In the genomic region with DNA sequence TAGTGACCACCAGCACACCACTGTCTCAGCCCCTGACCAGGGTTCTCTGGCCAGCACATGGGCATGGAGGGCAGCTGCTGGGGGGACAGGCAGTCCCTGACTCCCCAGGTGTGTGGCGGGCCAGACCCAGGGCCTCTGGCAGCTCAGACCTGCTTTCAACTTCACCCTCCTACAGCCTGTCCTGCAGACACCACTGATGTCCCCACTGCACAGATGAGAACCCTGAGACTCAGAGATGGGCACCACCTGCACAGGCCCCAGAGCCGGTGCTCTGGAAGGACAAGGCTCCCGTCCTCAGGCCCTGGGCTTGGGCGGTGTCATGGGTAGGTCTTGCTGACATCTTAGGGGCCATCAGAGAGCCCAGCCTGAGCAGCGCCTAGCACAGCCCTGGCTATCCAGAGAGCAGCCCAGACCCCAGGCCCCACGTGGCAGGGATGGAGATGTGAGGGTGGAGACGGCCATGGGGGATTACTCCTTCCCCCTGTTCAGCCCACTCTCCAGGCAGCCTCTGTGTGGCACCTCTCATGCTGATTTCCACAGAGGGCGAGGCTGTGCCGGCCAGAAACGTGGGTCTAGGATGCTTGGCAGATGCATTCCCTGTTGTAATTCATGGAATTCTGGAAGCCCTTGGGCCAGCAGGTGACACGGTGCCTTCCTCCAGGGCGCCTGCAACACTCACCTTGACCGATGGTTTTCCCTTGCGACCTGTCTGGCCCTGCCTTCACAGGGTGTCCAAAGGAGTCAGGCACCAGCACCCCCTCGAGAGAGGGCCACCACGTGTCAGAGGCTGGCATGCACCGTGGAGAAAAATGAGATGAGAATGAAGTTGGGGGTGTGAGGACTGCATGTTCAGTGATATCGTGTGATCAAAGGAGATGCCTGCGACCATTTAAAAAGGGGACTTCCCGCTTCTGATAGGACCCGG, we compare ENCODE assay signal across 18 cellular contexts.
"Had no signal": no experiment of that assay in that cellular context is flagged by ENCODE, and none has a peak within 500 bp of the region (broad histone marks: within the 10 kb centered on the region; RNA-seq: fewer than 3 reads in every experiment).

No MANE protein-coding gene starts in this region.

- H3K4me1 Mint-ChIP-seq: immature natural killer cell had no signal

- H3K4me3 ChIP-seq: dorsolateral prefrontal cortex, left ventricle myocardium inferior, lung, mucosa of descending colon, neural progenitor cell, psoas muscle, testis, tibial artery had no signal

- H3K36me3 ChIP-seq: left ventricle myocardium inferior, neural progenitor cell, tibial artery had no signal

- H3K27me3 ChIP-seq: testis had no signal

- H3K27ac Mint-ChIP-seq: immature natural killer cell; memory B cell; mesothelial cell of epicardium; naive thymus-derived CD4-positive, alpha-beta T cell; nephron; neural progenitor cell; type B pancreatic cell had no signal

- H3K4me1 ChIP-seq: neural progenitor cell, psoas muscle had no signal

- H3K9me3 ChIP-seq: mucosa of descending colon, psoas muscle, testis, tibial artery had no signal

- H3K27ac ChIP-seq: dorsolateral prefrontal cortex, left ventricle myocardium inferior, neural progenitor cell, psoas muscle, testis, tibial artery had no signal

- H3K36me3 Mint-ChIP-seq: immature natural killer cell; memory B cell; mesothelial cell of epicardium; naive thymus-derived CD4-positive, alpha-beta T cell; neural progenitor cell; type B pancreatic cell had no signal

- DNase-seq: cerebellar nuclear complex; stimulated activated naive CD4-positive, alpha-beta T cell treated with Interleukin-2 at 50 U/mL for 16 hours had no signal

- FAIRE-seq: frontal cortex, small intestine had no signal

- H3K9me3 Mint-ChIP-seq: immature natural killer cell; memory B cell; mesothelial cell of epicardium; naive thymus-derived CD4-positive, alpha-beta T cell; type B pancreatic cell had no signal

- H3K4me3 Mint-ChIP-seq: immature natural killer cell; memory B cell; mesothelial cell of epicardium; naive thymus-derived CD4-positive, alpha-beta T cell; nephron; neural progenitor cell; type B pancreatic cell had no signal
